Comparison of ENCODE assay signal across 10 cellular contexts in the genomic region with DNA sequence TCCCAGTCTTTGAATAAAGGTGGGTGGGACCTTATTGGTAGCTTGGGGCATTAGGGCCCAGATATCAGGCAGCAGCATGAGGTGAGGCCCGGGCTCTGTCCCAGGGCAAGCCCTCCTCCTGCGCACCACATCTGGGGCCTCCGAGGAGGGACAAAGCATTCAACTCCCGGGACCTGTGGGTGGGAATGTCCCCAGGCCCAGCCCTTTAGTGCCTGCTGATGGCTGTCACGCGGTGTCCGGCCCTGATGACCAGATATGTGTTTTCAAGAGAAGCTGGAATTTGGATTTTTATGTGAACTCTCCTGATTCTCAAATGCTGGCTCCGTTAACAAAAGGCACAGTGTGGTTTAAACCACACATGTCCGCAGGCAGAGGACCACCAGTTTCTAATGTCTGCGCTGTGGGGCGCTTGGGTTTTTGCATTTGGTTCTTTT. TPM values are rescaled to one million over a fixed set of nuclear protein-coding genes. Genes with fewer than 3 reads are reported as not detected.
DNase-seq lines count a peak whose midpoint lies in the region; ATAC-seq and TF ChIP-seq lines count a peak whose summit lies in the region.
"Had no signal": no experiment of that assay in that cellular context is flagged by ENCODE, and none has a peak within 500 bp of the region (broad histone marks: within the 10 kb centered on the region; RNA-seq: fewer than 3 reads in every experiment).

No MANE protein-coding gene starts in this region.

- H3K4me3 ChIP-seq in HUES6 (ENCODE audit: low read depth, low read length): peak overlapping the region; percentile 35; the same call in 1 of the 2 replicates
- no peak overlapping the region for H3K4me3 ChIP-seq in transverse colon

- intact Hi-C loops in transverse colon (cut with DNase I; ENCODE audit: low total_unique reads): no loop called here

- H3K36me3 Mint-ChIP-seq in mesothelial cell of epicardium: peaks cover 3% of the 10 kb centered on the region
- H3K36me3 Mint-ChIP-seq: activated CD4-positive, alpha-beta memory T cell treated with anti-CD3 and anti-CD28 coated beads for 36 hours had no signal

- H3K27ac ChIP-seq in HUES6 (ENCODE audit: low read depth, low read length) (no peak overlapping the region), cingulate gyrus (ENCODE audit: low read depth, low read length) (peak overlapping the region; percentile 84), transverse colon (peak overlapping the region; percentile 77 to 81 (median 80))

- H3K27me3 ChIP-seq in HUES6 (ENCODE audit: control insufficient read depth, insufficient read depth, low read length) (peaks cover 89% of the 10 kb centered on the region), transverse colon (no peaks in the 10 kb centered on the region)

- H3K36me3 ChIP-seq in HUES6 (ENCODE audit: control insufficient read depth, insufficient read depth, low read length) (no peaks in the 10 kb centered on the region), transverse colon (no peaks in the 10 kb centered on the region)

- no peaks in the 10 kb centered on the region for H3K9me3 ChIP-seq in HUES6 (ENCODE audit: control insufficient read depth, insufficient read depth, low read depth, low read length)
- H3K9me3 ChIP-seq in transverse colon: no peaks in the 10 kb centered on the region

- no peaks in the 10 kb centered on the region for H3K27me3 Mint-ChIP-seq in mesothelial cell of epicardium (ENCODE audit: low read depth)
- H3K27me3 Mint-ChIP-seq: activated CD4-positive, alpha-beta memory T cell treated with anti-CD3 and anti-CD28 coated beads for 36 hours had no signal

- TF ChIP-seq EP300 in transverse colon (IDR thresholded peaks at IDR 0.05; ENCODE audit: low read depth): no peak

- peaks cover 76% of the 10 kb centered on the region for H3K4me1 Mint-ChIP-seq in mesothelial cell of epicardium

- TF ChIP-seq CTCF in mesothelial cell of epicardium (IDR thresholded peaks at IDR 0.05; ENCODE audit: unreplicated experiment): no peak
- TF ChIP-seq CTCF in transverse colon (IDR thresholded peaks at IDR 0.05): no peak

- in situ Hi-C loops in transverse colon (cut with MboI; ENCODE audit: low pct_ligation_motif_present in 1 of 4, low pct_unique_long_range_greater_than_20kb in 1 of 4, low sequenced_read_pairs in 3 of 4): no loop called here

- H3K27ac Mint-ChIP-seq in mesothelial cell of epicardium: peak overlapping the region; percentile 95
- H3K27ac Mint-ChIP-seq: activated CD4-positive, alpha-beta memory T cell treated with anti-CD3 and anti-CD28 coated beads for 36 hours had no signal

- ATAC-seq in HG02763 (IDR thresholded peaks at IDR 0.05; ENCODE audit: unreplicated experiment): no peak
- ATAC-seq in HG03097 (IDR thresholded peaks at IDR 0.05; ENCODE audit: low FRiP score, unreplicated experiment): no peak
- no peak for ATAC-seq in HG03457 (IDR thresholded peaks at IDR 0.05; ENCODE audit: unreplicated experiment)

- H3K4me3 Mint-ChIP-seq in mesothelial cell of epicardium: no peak overlapping the region
- H3K4me3 Mint-ChIP-seq: activated CD4-positive, alpha-beta memory T cell treated with anti-CD3 and anti-CD28 coated beads for 36 hours had no signal

- WGBS in transverse colon (ENCODE audit: low coverage in 1 of 2), 2 donors: 91% methylated on average over 11 of the region's 11 CpGs; no CpG with 5 or more reads in 1 of the 2 donors

- H3K4me1 ChIP-seq in HUES6 (ENCODE audit: control insufficient read depth, insufficient read depth, low read length) (peaks cover 38% of the 10 kb centered on the region), transverse colon (peaks cover 31 to 51% (median 36%) of the 10 kb centered on the region in 4 donors)

- DNase-seq in mesothelial cell of epicardium (ENCODE audit: low spot score in 2 of 2, unreplicated experiment in 2 of 2): no peak
- no peak for DNase-seq in transverse colon
- DNase-seq: KG1, SHP77 had no signal

- no peaks in the 10 kb centered on the region for H3K9me3 Mint-ChIP-seq in mesothelial cell of epicardium
- H3K9me3 Mint-ChIP-seq: activated CD4-positive, alpha-beta memory T cell treated with anti-CD3 and anti-CD28 coated beads for 36 hours had no signal

- TF ChIP-seq POLR2A in transverse colon (IDR thresholded peaks at IDR 0.05): no peak

- H3K9ac ChIP-seq in HUES6 (ENCODE audit: low read length): no peak overlapping the region

RNA-seq across cellular contexts. Expression of a gene that starts 30.5 kb away (rescaled TPM):
- total RNA-seq in mesothelial cell of epicardium (127 to 137 TPM (median 129 TPM) in 3 replicates), transverse colon (100 to 1,000 TPM in 1 of 4 donors, 10 to 100 TPM in 3; 14.1 to 163 (median 34.6) TPM)
